ENCODE assay signal across 6 cellular contexts in the genomic region with DNA sequence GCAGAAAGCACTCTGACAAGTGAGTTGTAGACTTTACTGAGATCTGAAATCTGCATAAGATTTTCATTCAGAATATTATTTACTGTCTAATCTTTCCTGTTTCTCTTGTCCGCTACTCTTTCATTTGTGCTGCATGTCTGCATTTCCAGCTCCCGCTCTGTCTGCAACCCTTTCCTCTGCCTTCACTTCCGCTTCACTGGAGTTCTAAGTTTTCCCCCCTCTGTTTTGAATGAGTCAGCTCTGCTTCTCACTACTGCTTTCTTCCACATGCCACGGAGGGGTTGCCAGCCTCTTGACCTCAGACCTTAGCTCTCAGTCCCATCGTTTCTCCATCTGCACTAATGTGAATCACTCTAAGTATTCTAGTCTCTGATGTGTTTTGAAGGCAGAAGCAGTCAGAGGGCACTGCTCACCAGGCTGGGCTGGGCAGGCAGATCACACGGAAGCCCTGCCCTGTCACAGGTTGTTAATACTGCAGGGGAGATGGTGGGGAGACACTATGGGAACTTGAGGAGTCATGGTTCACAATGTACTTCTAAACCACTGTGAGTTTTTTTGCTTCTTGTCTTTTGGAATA. TPM values are rescaled to one million over a fixed set of nuclear protein-coding genes. Genes with fewer than 3 reads are reported as not detected.
"Had no signal": no experiment of that assay in that cellular context is flagged by ENCODE, and none has a peak within 500 bp of the region (broad histone marks: within the 10 kb centered on the region; RNA-seq: fewer than 3 reads in every experiment).

No MANE protein-coding gene starts in this region.

RNA-seq across cellular contexts. Expression of a gene that starts 24.3 kb away (rescaled TPM):
- total RNA-seq: GM23248, HFFc6 had no signal
- polyA plus RNA-seq: GM23248 had no signal

RNA-seq across cellular contexts. Expression of a gene that starts 27.6 kb away (rescaled TPM):
- total RNA-seq: H4, H7, HepG2, HT1080 had no signal
- polyA plus RNA-seq: GM23248 had no signal
